16 cellular contexts compared by ENCODE assay signal in genomic region chr1:46424730-46425129, GRCh38. TPM values are rescaled to one million over a fixed set of nuclear protein-coding genes. Genes with fewer than 3 reads are reported as not detected.
A peak's percentile ranks its signal among the peaks of the same experiment; 100 is the strongest.
DNase-seq lines count a peak whose midpoint lies in the region; ATAC-seq, FAIRE-seq and TF ChIP-seq lines count a peak whose summit lies in the region.
"Had no signal": no experiment of that assay in that cellular context is flagged by ENCODE, and none has a peak within 500 bp of the region (broad histone marks: within the 10 kb centered on the region; RNA-seq: fewer than 3 reads in every experiment).

No MANE protein-coding gene starts in this region.

- TF ChIP-seq CTCF in HepG2 (CRISPR knock-in tag; IDR thresholded peaks at IDR 0.05), result no peak
- TF ChIP-seq CTCF in right lobe of liver (IDR thresholded peaks at IDR 0.05), result no peak
- TF ChIP-seq CTCF in K562 (IDR thresholded peaks at IDR 0.05 in 2 of 3, conservative IDR thresholded peaks at IDR 0.05 in 1 of 3; ENCODE audit: insufficient read depth in 2 of 3, low read depth in 1 of 3, low read length in 3 of 3), result no peak

- H3K79me2 ChIP-seq in HepG2 (ENCODE audit: insufficient read depth, low read length) (no peaks in the 10 kb centered on the region), K562 (ENCODE audit: control insufficient read depth, insufficient read depth, low read length) (no peaks in the 10 kb centered on the region)

- no peaks in the 10 kb centered on the region for H3K36me3 Mint-ChIP-seq in T-cell
- H3K36me3 Mint-ChIP-seq in stimulated activated effector memory CD8-positive, alpha-beta T cell treated with anti-CD3 and anti-CD28 coated beads, Interleukin-12 subunit alpha, Interleukin-12 subunit beta, amount 100 ng/mL, for 72 hours, result peaks cover 20% of the 10 kb centered on the region
- H3K36me3 Mint-ChIP-seq in stimulated activated naive B cell treated with anti-CD40 and anti-IgM and Interleukin-4, amounts not matched to agents 10 μg/mL and 1 μg/mL and 100 μg/mL, for 72 hours, result no peaks in the 10 kb centered on the region

- H3K4me3 Mint-ChIP-seq in T-cell, result peak overlapping the region; percentile 25 to 68 (median 28)
- H3K4me3 Mint-ChIP-seq in stimulated activated effector memory CD8-positive, alpha-beta T cell treated with anti-CD3 and anti-CD28 coated beads, Interleukin-12 subunit alpha, Interleukin-12 subunit beta, amount 100 ng/mL, for 72 hours, result peak overlapping the region; percentile 67
- no peak overlapping the region for H3K4me3 Mint-ChIP-seq in stimulated activated naive B cell treated with anti-CD40 and anti-IgM and Interleukin-4, amounts not matched to agents 10 μg/mL and 1 μg/mL and 100 μg/mL, for 72 hours
- H3K4me3 Mint-ChIP-seq: B cell had no signal

- H3K27me3 Mint-ChIP-seq in T-cell, result peaks cover 25 to 45% of the 10 kb centered on the region in 2 donors
- peaks cover 23 to 36% of the 10 kb centered on the region in 2 donors for H3K27me3 Mint-ChIP-seq in stimulated activated naive B cell treated with anti-CD40 and anti-IgM and Interleukin-4, amounts not matched to agents 10 μg/mL and 1 μg/mL and 100 μg/mL, for 72 hours

- DNase-seq in HepG2 (ENCODE audit: low spot score), result no peak
- no peak for DNase-seq in right lobe of liver
- no peak for DNase-seq in T-cell
- DNase-seq in K562 (ENCODE audit: extremely low read depth in 1 of 4, low spot score in 3 of 4), result no peak
- DNase-seq in stimulated activated effector memory CD8-positive, alpha-beta T cell treated with anti-CD3 and anti-CD28 coated beads, Interleukin-12 subunit alpha, Interleukin-12 subunit beta, amount 100 ng/mL, for 72 hours (ENCODE audit: low spot score in 2 of 2), result no peak
- no peak for DNase-seq in stimulated activated CD4-positive, alpha-beta T cell treated with anti-CD3 and anti-CD28 coated beads, Interleukin-4, amount 100 ng/mL, for 1 hour
- no peak for DNase-seq in H4 (ENCODE audit: low spot score)
- DNase-seq in stimulated activated naive B cell treated with anti-CD40 and anti-IgM and Interleukin-4, amounts not matched to agents 10 μg/mL and 1 μg/mL and 100 μg/mL, for 72 hours, result no peak
- DNase-seq: C1 segment of cervical spinal cord, DMS53, GF-D8 had no signal

- H3K27ac Mint-ChIP-seq in T-cell, result peak overlapping the region; percentile 9 to 88
- H3K27ac Mint-ChIP-seq in stimulated activated effector memory CD8-positive, alpha-beta T cell treated with anti-CD3 and anti-CD28 coated beads, Interleukin-12 subunit alpha, Interleukin-12 subunit beta, amount 100 ng/mL, for 72 hours, result peak overlapping the region; percentile 74
- no peak overlapping the region for H3K27ac Mint-ChIP-seq in stimulated activated naive B cell treated with anti-CD40 and anti-IgM and Interleukin-4, amounts not matched to agents 10 μg/mL and 1 μg/mL and 100 μg/mL, for 72 hours
- H3K27ac Mint-ChIP-seq: B cell had no signal

- WGBS in HepG2 (ENCODE audit: low lambda C conversion rate), result 27% methylated on average over 3 of the region's 4 CpGs
- 79% methylated on average over 3 of the region's 4 CpGs for WGBS in right lobe of liver (ENCODE audit: insufficient coverage, low coverage, low lambda C conversion rate, missing lambda C conversion rate)
- 29% methylated on average over 4 of the region's 4 CpGs for WGBS in K562 (ENCODE audit: insufficient coverage, low coverage, missing lambda C conversion rate)

- TF ChIP-seq RAD21 in HepG2 (CRISPR knock-in tag; IDR thresholded peaks at IDR 0.05) (no peak), K562 (CRISPR knock-in tag; conservative IDR thresholded peaks at IDR 0.05 in 1 of 2, IDR thresholded peaks at IDR 0.05 in 1 of 2) (no peak)

- CTCF ChIA-PET in HepG2 (lab: Yijun Ruan, JAX; ENCODE audit: low intra/inter-chr PET ratio, low total read pairs) (no interaction called here), T-cell (lab: Charles Lee) (no interaction called here), K562 (lab: Yijun Ruan, JAX; ENCODE audit: low intra/inter-chr PET ratio) (no interaction called here)

- H2AFZ ChIP-seq in HepG2 (ENCODE audit: low read length) (no peak overlapping the region), K562 (ENCODE audit: low read depth, low read length) (no peak overlapping the region)

- H4K20me1 ChIP-seq in HepG2 (ENCODE audit: insufficient read depth, low read length) (no peaks in the 10 kb centered on the region), K562 (replicated peaks; ENCODE audit: control insufficient read depth, insufficient read depth, low read length) (no peaks in the 10 kb centered on the region)

- intact Hi-C loops in HepG2 (cut with micrococcal nuclease; ENCODE audit: unreplicated experiment) (no loop called here), right lobe of liver (cut with DNase I) (no loop called here), K562 (cut with micrococcal nuclease) (no loop called here)

- POLR2A ChIA-PET in HepG2 (lab: Yijun Ruan, JAX), result no interaction called here
- POLR2A ChIA-PET in T-cell (lab: Charles Lee), result no interaction called here
- POLR2A ChIA-PET in K562 (lab: Yijun Ruan, JAX), result no interaction called here

- BruUV-seq in HepG2 (replicated peaks; lab: Mats Ljungman, UMichigan), result no TSS peak
- BruUV-seq in K562 (replicated peaks; lab: Mats Ljungman, UMichigan), result no TSS peak

- ATAC-seq in HepG2, result no peak
- no peak for ATAC-seq in right lobe of liver
- no peak for ATAC-seq in T-cell (replicated peaks in 1 of 4)
- no peak for ATAC-seq in K562
- no peak for ATAC-seq in stimulated activated effector memory CD8-positive, alpha-beta T cell treated with anti-CD3 and anti-CD28 coated beads, Interleukin-12 subunit alpha, Interleukin-12 subunit beta, amount 100 ng/mL, for 72 hours
- no peak for ATAC-seq in stimulated activated naive B cell treated with anti-CD40 and anti-IgM and Interleukin-4, amounts not matched to agents 10 μg/mL and 1 μg/mL and 100 μg/mL, for 72 hours (replicated peaks)
- ATAC-seq: HCT116 had no signal

- no peaks in the 10 kb centered on the region for H3K9me1 ChIP-seq in K562 (ENCODE audit: control insufficient read depth, insufficient read depth, low read length)

- H3K9me3 ChIP-seq in HepG2 (ENCODE audit: low read length) (no peaks in the 10 kb centered on the region), right lobe of liver (no peaks in the 10 kb centered on the region), K562 (replicated peaks; ENCODE audit: control insufficient read depth, insufficient read depth, low read depth, low read length) (no peaks in the 10 kb centered on the region)

- H3K27me3 ChIP-seq in HepG2 (ENCODE audit: control insufficient read depth in 1 of 2, insufficient read depth in 2 of 2, low read length in 2 of 2) (peaks cover 0 to 13% of the 10 kb centered on the region in 2 experiments; a peak in 1 of 5 replicates), right lobe of liver (no peaks in the 10 kb centered on the region), K562 (ENCODE audit: control insufficient read depth in 2 of 2, insufficient read depth in 2 of 2, low read length in 2 of 2) (0 out of 5 replicates have a peak, but pooled peaks cover 0 to 2% of the 10 kb centered on the region in 2 experiments)

- H3K9ac ChIP-seq in HepG2 (ENCODE audit: insufficient read depth, low read depth, low read length), result no peak overlapping the region
- peak overlapping the region in 1 of 2 experiments; percentile 7; a peak in 1 of 4 replicates for H3K9ac ChIP-seq in K562 (ENCODE audit: insufficient read depth in 1 of 2, low read depth in 2 of 2, low read length in 2 of 2)

- H3K9me3 Mint-ChIP-seq in T-cell, result no peaks in the 10 kb centered on the region
- H3K9me3 Mint-ChIP-seq in stimulated activated effector memory CD8-positive, alpha-beta T cell treated with anti-CD3 and anti-CD28 coated beads, Interleukin-12 subunit alpha, Interleukin-12 subunit beta, amount 100 ng/mL, for 72 hours, result no peaks in the 10 kb centered on the region
- no peaks in the 10 kb centered on the region for H3K9me3 Mint-ChIP-seq in stimulated activated naive B cell treated with anti-CD40 and anti-IgM and Interleukin-4, amounts not matched to agents 10 μg/mL and 1 μg/mL and 100 μg/mL, for 72 hours

- H3K4me3 ChIP-seq in HepG2 (replicated peaks in 1 of 3; ENCODE audit: insufficient read depth in 1 of 3, low read depth in 2 of 3, low read length in 3 of 3) (no peak overlapping the region), right lobe of liver (no peak overlapping the region), K562 (no peak overlapping the region)

- peaks cover 0 to 24% (median 2%) of the 10 kb centered on the region in 3 donors for H3K4me1 Mint-ChIP-seq in T-cell
- H3K4me1 Mint-ChIP-seq in stimulated activated effector memory CD8-positive, alpha-beta T cell treated with anti-CD3 and anti-CD28 coated beads, Interleukin-12 subunit alpha, Interleukin-12 subunit beta, amount 100 ng/mL, for 72 hours, result peaks cover 54% of the 10 kb centered on the region
- H3K4me1 Mint-ChIP-seq in stimulated activated naive B cell treated with anti-CD40 and anti-IgM and Interleukin-4, amounts not matched to agents 10 μg/mL and 1 μg/mL and 100 μg/mL, for 72 hours, result peaks cover 3 to 4% of the 10 kb centered on the region in 2 donors
- H3K4me1 Mint-ChIP-seq: B cell had no signal

- no peak for TF ChIP-seq POLR2A in HepG2 (IDR thresholded peaks at IDR 0.05; ENCODE audit: insufficient read depth in 1 of 2, low read depth in 2 of 2, low read length in 2 of 2)
- TF ChIP-seq POLR2A in right lobe of liver (IDR thresholded peaks at IDR 0.05), result no peak
- TF ChIP-seq POLR2A in K562 (conservative IDR thresholded peaks at IDR 0.05), result no peak

- no peaks in the 10 kb centered on the region for H3K36me3 ChIP-seq in HepG2 (replicated peaks in 1 of 2; ENCODE audit: control insufficient read depth in 1 of 2, insufficient read depth in 2 of 2, low read length in 2 of 2)
- H3K36me3 ChIP-seq in right lobe of liver, result no peaks in the 10 kb centered on the region
- no peaks in the 10 kb centered on the region for H3K36me3 ChIP-seq in K562 (ENCODE audit: control insufficient read depth, insufficient read depth, low read length)

- no peak for TF ChIP-seq EP300 in HepG2 (IDR thresholded peaks at IDR 0.05; ENCODE audit: low read depth in 2 of 2, low read length in 2 of 2)
- TF ChIP-seq EP300 in HepG2 (CRISPR knock-in tag; IDR thresholded peaks at IDR 0.05; ENCODE audit: borderline replicate concordance), result no peak
- TF ChIP-seq EP300 in K562 (IDR thresholded peaks at IDR 0.05; ENCODE audit: low read length), result no peak

- in situ Hi-C loops in HepG2 (cut with HindIII; ENCODE audit: extremely low pct_ligation_motif_present, low pct_unique_long_range_greater_than_20kb), result no loop called here
- in situ Hi-C loops in K562 (cut with MboI), result no loop called here

- no peak overlapping the region for H3K27ac ChIP-seq in HepG2 (ENCODE audit: extremely low read length, insufficient read depth, low read length)
- H3K27ac ChIP-seq in right lobe of liver, result no peak overlapping the region
- H3K27ac ChIP-seq in K562 (ENCODE audit: extremely low read depth, low read depth, low read length), result no peak overlapping the region

- FAIRE-seq in HepG2 (lab: Jason Lieb, UNC) (no peak), K562 (lab: Jason Lieb, UNC) (no peak)
- FAIRE-seq: A204.1, GM19239, H54 had no signal

- H3K4me1 ChIP-seq in HepG2 (ENCODE audit: insufficient read depth, low read length) (peaks cover 10% of the 10 kb centered on the region), right lobe of liver (no peaks in the 10 kb centered on the region), K562 (replicated peaks in 1 of 2; ENCODE audit: control insufficient read depth in 2 of 2, insufficient read depth in 2 of 2, low read length in 2 of 2) (peaks cover 29 to 32% of the 10 kb centered on the region in 2 experiments; a peak in 4 of 5 replicates)

- H3K4me2 ChIP-seq in HepG2 (ENCODE audit: low read depth, low read length) (no peak overlapping the region), K562 (ENCODE audit: insufficient read depth, low read length) (no peak overlapping the region)

RNA-seq across cellular contexts. Expression of gene FAAH, which starts 30.6 kb away (rescaled TPM):
- total RNA-seq in HepG2 (2016; rRNA removed; fragmentation: Illumina TruSeq; extraction: Trizol), result 1.5 and 11.0 TPM in 2 replicates
- 0.81 and 1.3 TPM in 2 replicates for total RNA-seq in HepG2 (2016; cell fraction: cytosol; rRNA removed; fragmentation: Illumina TruSeq; extraction: Trizol; ENCODE audit: low read depth)
- 2.5 and 10.2 TPM in 2 replicates for total RNA-seq in HepG2 (2016; cell fraction: insoluble cytoplasmic fraction; rRNA removed; fragmentation: Illumina TruSeq; extraction: Trizol)
- 1.7 and 2.5 TPM in 2 replicates for total RNA-seq in HepG2 (2016; cell fraction: membrane; rRNA removed; fragmentation: Illumina TruSeq; extraction: Trizol)
- total RNA-seq in HepG2 (2016; cell fraction: nucleus; rRNA removed; fragmentation: Illumina TruSeq; extraction: Trizol), result 15.1 and 16.3 TPM in 2 replicates
- polyA plus RNA-seq in HepG2 (2011; rRNA removed), result 5.4 and 7.3 TPM in 2 replicates
- 2.5 TPM in 2 replicates for polyA plus RNA-seq in HepG2 (2011; cell fraction: cytosol; rRNA removed)
- 64.9 and 80.8 TPM in 2 replicates for polyA plus RNA-seq in HepG2 (2011; cell fraction: nucleus; rRNA removed)
- polyA plus RNA-seq in HepG2 (2012), result 5.2 and 6.0 TPM in 2 replicates
- 0.85 and 1.2 TPM in 2 replicates for polyA plus RNA-seq in HepG2 (2016; cell fraction: cytosol; fragmentation: Illumina TruSeq; extraction: Trizol; ENCODE audit: low read depth)
- polyA plus RNA-seq in HepG2 (2016; cell fraction: insoluble cytoplasmic fraction; fragmentation: Illumina TruSeq; extraction: Trizol; ENCODE audit: low read depth), result 1.3 and 2.2 TPM in 2 replicates
- 1.0 and 1.2 TPM in 2 replicates for polyA plus RNA-seq in HepG2 (2016; cell fraction: membrane; fragmentation: Illumina TruSeq; extraction: Trizol; ENCODE audit: low read depth)
- 32.6 and 35.3 TPM in 2 replicates for polyA plus RNA-seq in HepG2 (2016; cell fraction: nucleus; fragmentation: Illumina TruSeq; extraction: Trizol; ENCODE audit: insufficient read depth, low read depth)
- 0.47 and 3.4 TPM in 2 replicates for polyA minus RNA-seq in HepG2 (2011; rRNA and poly(A)+ RNA removed; ENCODE audit: low replicate concordance)
- 1.4 and 1.7 TPM in 2 replicates for polyA minus RNA-seq in HepG2 (2011; cell fraction: cytosol; rRNA and poly(A)+ RNA removed)
- polyA minus RNA-seq in HepG2 (2011; cell fraction: nucleus; rRNA and poly(A)+ RNA removed), result 11.1 and 15.8 TPM in 2 replicates
- 10 to 100 TPM; 26.6 to 48.7 (median 33.5) TPM for total RNA-seq in right lobe of liver
- total RNA-seq in T-cell, result 10 to 100 TPM in 2 of 5 donors, 1 to 10 TPM in 3; 5.9 to 10.4 (median 9.5) TPM
- total RNA-seq in K562 (2011; cell fraction: chromatin; rRNA removed; ENCODE audit: low replicate concordance), result 2.2 and 5.8 TPM in 2 replicates
- 5.3 and 5.8 TPM in 2 replicates for total RNA-seq in K562 (2011; cell fraction: nucleolus; rRNA removed)
- 3.4 and 3.7 TPM in 2 replicates for total RNA-seq in K562 (2011; cell fraction: nucleoplasm; rRNA removed)
- total RNA-seq in K562 (2014; rRNA removed), result 0.32 and 0.33 TPM in 2 replicates
- 0.25 and 0.32 TPM in 2 replicates for total RNA-seq in K562 (2014; rRNA removed; fragmentation: Illumina TruSeq; extraction: Trizol)
- 0.23 and 0.36 TPM in 2 replicates for total RNA-seq in K562 (2015; rRNA removed; fragmentation: Illumina TruSeq; extraction: Trizol)
- 0.71 and 0.81 TPM in 2 replicates for total RNA-seq in K562 (2021)
- polyA plus RNA-seq in K562 (2011; rRNA removed), result 0.29 and 1.6 TPM in 2 replicates
- 0.46 and 1.1 TPM in 2 replicates for polyA plus RNA-seq in K562 (2011; cell fraction: cytosol; rRNA removed)
- polyA plus RNA-seq in K562 (2011; cell fraction: nucleus; rRNA removed), result 5.6 and 13.1 TPM in 2 replicates
- polyA plus RNA-seq in K562 (2012), result 0.79 and 3.1 TPM in 2 replicates
- 0.17 and 0.52 TPM in 2 replicates for polyA plus RNA-seq in K562 (2014; fragmentation: Illumina TruSeq; extraction: Trizol)
- polyA plus RNA-seq in K562 (2014; fragmentation: Nextera tagmentation; extraction: Ambion mirVana), result under 1 TPM; 0.06 TPM
- polyA plus RNA-seq in K562 (2014; rRNA removed), result 0.13 and 1.1 TPM in 2 replicates
- polyA minus RNA-seq in K562 (2011; rRNA and poly(A)+ RNA removed), result 0.70 and 0.93 TPM in 2 replicates
- not detected in 2 replicates for polyA minus RNA-seq in K562 (2011; cell fraction: cytosol; rRNA and poly(A)+ RNA removed)
- 1.2 and 5.1 TPM in 2 replicates for polyA minus RNA-seq in K562 (2011; cell fraction: nucleus; rRNA and poly(A)+ RNA removed)
- total RNA-seq in H4 (2014; rRNA removed; shearing (Covaris generic)), result 0.64 and 2.0 TPM in 2 replicates

Comparison
In these comparisons a context has a peak if more than half of its experiments do, and no peak if none do; other contexts are left out.
1. H3K4me3 Mint-ChIP-seq: peak in T-cell (3 of 3) and stimulated activated effector memory CD8-positive, alpha-beta T cell treated with anti-CD3 and anti-CD28 coated beads, Interleukin-12 subunit alpha, Interleukin-12 subunit beta, amount 100 ng/mL, for 72 hours (single experiment); none in stimulated activated naive B cell treated with anti-CD40 and anti-IgM and Interleukin-4, amounts not matched to agents 10 μg/mL and 1 μg/mL and 100 μg/mL, for 72 hours (0 of 2).
2. Of the 241 proteins assayed by ChIP-seq in both HepG2 and K562: peak only in HepG2: none; only in K562: MEIS2 and ZFP36; in both: none; in neither: 238; mixed calls (peak in some experiments, not most) for 1.